16 cellular contexts compared by ENCODE assay signal in the genomic region with DNA sequence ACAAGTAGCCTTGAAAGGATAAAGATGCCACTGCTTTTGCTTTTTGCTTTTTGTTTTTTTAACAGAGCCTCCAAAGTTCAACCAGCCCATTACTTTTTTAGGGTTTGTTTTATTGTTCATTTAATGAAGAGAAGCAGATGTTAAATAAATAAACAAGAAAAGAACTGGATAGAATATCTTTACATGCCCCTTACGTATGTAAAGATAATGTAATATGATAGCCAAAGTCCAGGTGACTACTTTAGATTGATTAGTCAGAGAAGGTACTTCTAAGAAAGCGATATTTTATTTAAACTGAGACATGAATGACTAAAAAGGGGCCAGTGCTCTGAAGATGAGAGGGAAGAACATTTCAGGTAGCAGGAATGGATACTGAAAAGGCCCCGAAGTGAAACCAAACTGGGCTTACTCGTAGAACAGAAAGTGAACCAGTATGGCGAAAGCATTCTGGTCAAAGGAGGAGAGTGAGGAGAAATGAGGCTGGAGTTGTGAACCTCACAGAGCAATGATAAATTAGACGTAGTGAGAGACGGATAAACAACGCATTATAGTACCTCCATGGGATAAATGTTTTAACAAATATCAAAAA. TPM values are rescaled to one million over a fixed set of nuclear protein-coding genes. Genes with fewer than 3 reads are reported as not detected.
DNase-seq lines count a peak whose midpoint lies in the region; FAIRE-seq and TF ChIP-seq lines count a peak whose summit lies in the region.
"Had no signal": no experiment of that assay in that cellular context is flagged by ENCODE, and none has a peak within 500 bp of the region (broad histone marks: within the 10 kb centered on the region; RNA-seq: fewer than 3 reads in every experiment).

No MANE protein-coding gene starts in this region.

- H3K27me3 ChIP-seq in H1 (replicated peaks in 1 of 4; ENCODE audit: control insufficient read depth in 3 of 4, extremely low read depth in 1 of 4, insufficient read depth in 3 of 4, low read length in 3 of 4), result peaks cover 0 to 1% (median 0%) of the 10 kb centered on the region in 4 experiments; a peak in 1 of 7 replicates
- H3K27me3 ChIP-seq: BE2C had no signal

- H3K4me1 ChIP-seq in H1 (replicated peaks in 1 of 4; ENCODE audit: control insufficient read depth in 3 of 4, insufficient read depth in 4 of 4, low read length in 3 of 4), result peaks cover 0 to 4% (median 0%) of the 10 kb centered on the region in 4 experiments; a peak in 1 of 7 replicates
- H3K4me1 ChIP-seq: BE2C, left ventricle myocardium inferior had no signal

- H2AK5ac ChIP-seq in H1 (ENCODE audit: low read depth, low read length), result no peak overlapping the region

- H4K91ac ChIP-seq in H1 (replicated peaks; ENCODE audit: insufficient read length, low read length), result no peak overlapping the region

- no peak overlapping the region for H3K18ac ChIP-seq in H1 (ENCODE audit: extremely low read depth, low read length)

- DNase-seq in stimulated activated CD4-positive, alpha-beta T cell treated with anti-CD3 and anti-CD28 coated beads, Interleukin-1b, Interleukin-23, amount 100 ng/mL, for 48 hours, result peak; percentile 5
- no peak for DNase-seq in stimulated activated CD4-positive, alpha-beta T cell treated with anti-CD3 and anti-CD28 coated beads, Interleukin-2, amount 100 ng/mL, for 24 hours
- DNase-seq in NB4 (ENCODE audit: low read depth) (peak; percentile 36), H1 (ENCODE audit: low read depth in 1 of 2, low spot score in 2 of 2) (no peak), SW480 (ENCODE audit: low spot score) (no peak), amniotic stem cell (lab: John Stamatoyannopoulos, UW) (no peak), retina (no peak)
- DNase-seq: activated CD8-positive, alpha-beta memory T cell treated with anti-CD3 and anti-CD28 coated beads, Interleukin-2, amount 50 U/mL, for 48 hours; BE2C; DMS 273 treated with DMSO at 0.1 percent for 48 hours; foreskin melanocyte; left ventricle myocardium inferior; NCI-H187; NCI-H69; substantia nigra had no signal

- no peak for TF ChIP-seq EP300 in H1 (IDR thresholded peaks at IDR 0.05; ENCODE audit: borderline replicate concordance in 1 of 2, low read depth in 2 of 2, low read length in 2 of 2)

- H3K14ac ChIP-seq in H1 (ENCODE audit: insufficient read length), result no peak overlapping the region

- FAIRE-seq in H1 (lab: Jason Lieb, UNC), result no peak
- FAIRE-seq: endometrium had no signal

- H3K36me3 ChIP-seq in H1 (ENCODE audit: control insufficient read depth in 2 of 4, insufficient read depth in 4 of 4, low read length in 3 of 4), result no peaks in the 10 kb centered on the region
- H3K36me3 ChIP-seq: BE2C, left ventricle myocardium inferior had no signal

- no peaks in the 10 kb centered on the region for H3K79me2 ChIP-seq in H1 (ENCODE audit: control insufficient read depth in 1 of 2, insufficient read depth in 2 of 2, low read length in 2 of 2)

- H3K56ac ChIP-seq in H1 (replicated peaks; ENCODE audit: insufficient read length, low read depth, low read length), result no peak overlapping the region

- no peaks in the 10 kb centered on the region for H3K79me1 ChIP-seq in H1 (ENCODE audit: low read depth, low read length)

- POLR2A ChIA-PET in H1 (lab: Charles Lee; ENCODE audit: partially characterized antibody), result no interaction called here

- H3K9ac ChIP-seq in H1 (replicated peaks in 1 of 4; ENCODE audit: extremely low read depth in 1 of 4, low read depth in 3 of 4, low read length in 3 of 4), result no peak overlapping the region

- H3K4me3 ChIP-seq in NB4 (ENCODE audit: low read depth, low read length) (no peak overlapping the region), H1 (ENCODE audit: extremely low read depth in 1 of 4, insufficient read depth in 2 of 4, low read depth in 3 of 4, low read length in 4 of 4) (no peak overlapping the region)
- H3K4me3 ChIP-seq: left ventricle myocardium inferior had no signal

- no peak overlapping the region for H3K4me2 ChIP-seq in H1 (ENCODE audit: insufficient read depth in 1 of 2, low read depth in 2 of 2, low read length in 2 of 2)

- H2AFZ ChIP-seq in H1 (ENCODE audit: low read length), result peak overlapping the region; percentile 45; the same call in 1 of the 2 replicates

- no peak overlapping the region for H4K5ac ChIP-seq in H1 (ENCODE audit: insufficient read length, low read depth, low read length)

- no peak overlapping the region for H4K8ac ChIP-seq in H1 (ENCODE audit: extremely low read depth, insufficient read depth, low read length)

- no peaks in the 10 kb centered on the region for H4K20me1 ChIP-seq in H1 (replicated peaks in 1 of 2; ENCODE audit: control insufficient read depth in 1 of 2, insufficient read depth in 2 of 2, low read length in 2 of 2)

- no peaks in the 10 kb centered on the region for H3K9me3 ChIP-seq in H1 (ENCODE audit: insufficient read depth in 2 of 2, low read depth in 1 of 2, low read length in 1 of 2)
- H3K9me3 ChIP-seq: BE2C, left ventricle myocardium inferior had no signal

- H2BK120ac ChIP-seq in H1 (replicated peaks; ENCODE audit: low read depth, low read length), result no peak overlapping the region

- no peak overlapping the region for H2BK5ac ChIP-seq in H1 (ENCODE audit: low read depth, low read length)

- H2BK15ac ChIP-seq in H1 (ENCODE audit: low read length), result no peak overlapping the region

- H3K27ac ChIP-seq in H1 (ENCODE audit: low read depth, low read length), result no peak overlapping the region
- H3K27ac ChIP-seq: left ventricle myocardium inferior had no signal

- H2BK12ac ChIP-seq in H1 (ENCODE audit: low read depth, low read length), result no peak overlapping the region

- WGBS in H1 (ENCODE audit: extremely low coverage in 1 of 2, insufficient coverage in 1 of 2, insufficient read length in 1 of 2, insufficient replicate concordance in 2 of 2, low coverage in 1 of 2, low lambda C conversion rate in 2 of 2, missing lambda C conversion rate in 1 of 2), 2 experiments, result 91% methylated on average over 8 of the region's 8 CpGs; no CpG with 5 or more reads in 1 of the 2 experiments

- TF ChIP-seq POLR2A in NB4 (IDR thresholded peaks at IDR 0.05; ENCODE audit: extremely low read depth, insufficient read length), result no peak
- TF ChIP-seq POLR2A in H1 (IDR thresholded peaks at IDR 0.05; ENCODE audit: control extremely low read depth in 1 of 2, low read depth in 2 of 2, low read length in 2 of 2), result no peak

- TF ChIP-seq RAD21 in H1 (IDR thresholded peaks at IDR 0.05 in 1 of 2, conservative IDR thresholded peaks at IDR 0.05 in 1 of 2; ENCODE audit: low read depth in 2 of 2, low read length in 2 of 2), result no peak

- TF ChIP-seq CTCF in NB4 (IDR thresholded peaks at IDR 0.05; ENCODE audit: low read depth, low read length), result no peak
- no peak for TF ChIP-seq CTCF in H1 (IDR thresholded peaks at IDR 0.05; ENCODE audit: control extremely low read depth in 1 of 3, insufficient read depth in 1 of 3, low read depth in 1 of 3, low read length in 3 of 3)

- no peak overlapping the region for H2BK20ac ChIP-seq in H1 (ENCODE audit: low read length)

- H3K23me2 ChIP-seq in H1 (ENCODE audit: low read depth, low read length), result no peaks in the 10 kb centered on the region

- CTCF ChIA-PET in H1 (lab: Charles Lee; ENCODE audit: partially characterized antibody), result no interaction called here

- no peak overlapping the region for H3K4ac ChIP-seq in H1 (replicated peaks; ENCODE audit: insufficient read length, low read depth, low read length)

- no peak overlapping the region for H3K23ac ChIP-seq in H1 (ENCODE audit: insufficient read length)

TF ChIP-seq in H1, 55 proteins besides CTCF, POLR2A, EP300 and RAD21:
- TF ChIP-seq RXRA (IDR thresholded peaks at IDR 0.05; ENCODE audit: insufficient read depth, low read depth, low read length) (no peak), FOSL1 (IDR thresholded peaks at IDR 0.05; ENCODE audit: insufficient read depth, low read depth, low read length) (no peak), SRF (IDR thresholded peaks at IDR 0.05; ENCODE audit: low read depth, low read length) (no peak), SP1 (IDR thresholded peaks at IDR 0.05; ENCODE audit: low read depth, low read length) (no peak), CBX5 (IDR thresholded peaks at IDR 0.05; ENCODE audit: low read depth, low read length) (no peak), PHF8 (conservative IDR thresholded peaks at IDR 0.05; ENCODE audit: low read depth, low read length) (no peak), HDAC6 (IDR thresholded peaks at IDR 0.05; ENCODE audit: low read depth, low read length) (no peak), RFX5 (IDR thresholded peaks at IDR 0.05; ENCODE audit: borderline replicate concordance, low read depth, low read length) (no peak), SP4 (IDR thresholded peaks at IDR 0.05; ENCODE audit: low read length) (no peak), KDM5A (IDR thresholded peaks at IDR 0.05; ENCODE audit: low read length) (no peak), KDM4A (IDR thresholded peaks at IDR 0.05; ENCODE audit: low read depth, low read length, severe bottlenecking) (no peak), JUN (IDR thresholded peaks at IDR 0.05; ENCODE audit: low read depth, low read length) (no peak), EZH2 (IDR thresholded peaks at IDR 0.05; ENCODE audit: low read depth, low read length, severe bottlenecking) (no peak), NRF1 (IDR thresholded peaks at IDR 0.05; ENCODE audit: low read depth, low read length) (no peak), MAFK (IDR thresholded peaks at IDR 0.05; ENCODE audit: low read depth, low read length) (no peak)
- TF ChIP-seq, protein P1, sequence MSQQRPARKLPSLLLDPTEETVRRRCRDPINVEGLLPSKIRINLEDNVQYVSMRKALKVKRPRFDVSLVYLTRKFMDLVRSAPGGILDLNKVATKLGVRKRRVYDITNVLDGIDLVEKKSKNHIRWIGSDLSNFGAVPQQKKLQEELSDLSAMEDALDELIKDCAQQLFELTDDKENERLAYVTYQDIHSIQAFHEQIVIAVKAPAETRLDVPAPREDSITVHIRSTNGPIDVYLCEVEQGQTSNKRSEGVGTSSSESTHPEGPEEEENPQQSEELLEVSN (IDR thresholded peaks at IDR 0.05), result no peak
- TF ChIP-seq, protein P2, sequence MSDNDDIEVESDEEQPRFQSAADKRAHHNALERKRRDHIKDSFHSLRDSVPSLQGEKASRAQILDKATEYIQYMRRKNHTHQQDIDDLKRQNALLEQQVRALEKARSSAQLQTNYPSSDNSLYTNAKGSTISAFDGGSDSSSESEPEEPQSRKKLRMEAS (IDR thresholded peaks at IDR 0.05), result no peak

RNA-seq across cellular contexts. Expression of a gene that starts 44.5 kb away (rescaled TPM):
- total RNA-seq in H1 (2021; fragmentation: NEBNext Ultra II Directional; extraction: Animal tissue kit (Norgen Biotek cat#: 25700)), result 152 and 179 TPM in 2 replicates
- polyA plus RNA-seq in H1 (2011; rRNA removed), result 99.3 and 101 TPM in 2 replicates
- polyA plus RNA-seq in H1 (2011; cell fraction: cytosol; rRNA removed), result 57.6 TPM
- 123 TPM for polyA plus RNA-seq in H1 (2011; cell fraction: nucleus; rRNA removed)
- polyA plus RNA-seq in H1 (2012, experiment 1 of 2), result 77.6 to 104 TPM (median 87.6 TPM) in 4 replicates
- 27.9 TPM for polyA plus RNA-seq in H1 (2012, experiment 2 of 2)
- polyA plus RNA-seq in H1 (2013, experiment 1 of 2), result 87.7 TPM
- polyA plus RNA-seq in H1 (2013, experiment 2 of 2), result 97.5 TPM
- 148 and 173 TPM in 2 replicates for polyA minus RNA-seq in H1 (2011; rRNA and poly(A)+ RNA removed)
- 65.2 TPM for polyA minus RNA-seq in H1 (2011; cell fraction: cytosol; rRNA and poly(A)+ RNA removed)
- 159 TPM for polyA minus RNA-seq in H1 (2011; cell fraction: nucleus; rRNA and poly(A)+ RNA removed)

Comparison
In these comparisons a context has a peak if more than half of its experiments do, and no peak if none do; other contexts are left out.
1. DNase-seq: peak in stimulated activated CD4-positive, alpha-beta T cell treated with anti-CD3 and anti-CD28 coated beads, Interleukin-1b, Interleukin-23, amount 100 ng/mL, for 48 hours (single experiment) and NB4 (single experiment); none in stimulated activated CD4-positive, alpha-beta T cell treated with anti-CD3 and anti-CD28 coated beads, Interleukin-2, amount 100 ng/mL, for 24 hours (0 of 2), H1 (0 of 2), SW480 (single experiment), amniotic stem cell (single experiment) and retina (single experiment).